ENCODE assay signal across 10 cellular contexts in genomic region chrX:10166731-10167149, GRCh38. TPM values are rescaled to one million over a fixed set of nuclear protein-coding genes. Genes with fewer than 3 reads are reported as not detected.
DNase-seq lines count a peak whose midpoint lies in the region; ATAC-seq and TF ChIP-seq lines count a peak whose summit lies in the region.
"Had no signal": no experiment of that assay in that cellular context is flagged by ENCODE, and none has a peak within 500 bp of the region (broad histone marks: within the 10 kb centered on the region; RNA-seq: fewer than 3 reads in every experiment).

No MANE protein-coding gene starts in this region.

- H3K4me1 Mint-ChIP-seq in progenitor cell of endocrine pancreas (ENCODE audit: low read depth), result peaks cover 3% of the 10 kb centered on the region
- H3K4me1 Mint-ChIP-seq: naive thymus-derived CD4-positive, alpha-beta T cell had no signal

- 0 out of 22 replicates have a peak, but pooled peaks cover 0 to 3% (median 0%) of the 10 kb centered on the region in 11 experiments for H3K9me3 ChIP-seq in BLaER1 treated with 17β-estradiol and CSF1 and Interleukin-3, amounts not matched to agents 10 nM and 100 nM (replicated peaks in 1 of 11)
- H3K9me3 ChIP-seq in lower lobe of right lung, result no peaks in the 10 kb centered on the region

- H3K27ac Mint-ChIP-seq in progenitor cell of endocrine pancreas, result no peak overlapping the region
- H3K27ac Mint-ChIP-seq: naive thymus-derived CD4-positive, alpha-beta T cell had no signal

- no peaks in the 10 kb centered on the region for H3K27me3 Mint-ChIP-seq in progenitor cell of endocrine pancreas

- peak overlapping the region; percentile 43 to 74 (median 68); a peak in 20 of 22 replicates for H3K27ac ChIP-seq in BLaER1 treated with 17β-estradiol and CSF1 and Interleukin-3, amounts not matched to agents 10 nM and 100 nM
- no peak overlapping the region for H3K27ac ChIP-seq in lower lobe of right lung

- no peak overlapping the region for H3K4me3 Mint-ChIP-seq in progenitor cell of endocrine pancreas (ENCODE audit: low read depth)

- peaks cover 3% of the 10 kb centered on the region for H3K36me3 Mint-ChIP-seq in progenitor cell of endocrine pancreas (ENCODE audit: insufficient read depth)
- H3K36me3 Mint-ChIP-seq: naive thymus-derived CD4-positive, alpha-beta T cell had no signal

- peaks cover 5 to 48% (median 28%) of the 10 kb centered on the region in 11 experiments; a peak in 21 of 22 replicates for H3K27me3 ChIP-seq in BLaER1 treated with 17β-estradiol and CSF1 and Interleukin-3, amounts not matched to agents 10 nM and 100 nM
- H3K27me3 ChIP-seq in lower lobe of right lung (ENCODE audit: low read depth), result no peaks in the 10 kb centered on the region

- ATAC-seq in lower lobe of right lung, result peak; percentile 57 to 84
- ATAC-seq in HG03135 (IDR thresholded peaks at IDR 0.05; ENCODE audit: unreplicated experiment), result no peak
- ATAC-seq in HG02571 (IDR thresholded peaks at IDR 0.05; ENCODE audit: unreplicated experiment), result no peak
- ATAC-seq: naive thymus-derived CD4-positive, alpha-beta T cell had no signal

- H3K4me3 ChIP-seq in BLaER1 treated with 17β-estradiol and CSF1 and Interleukin-3, amounts not matched to agents 10 nM and 100 nM, result peak overlapping the region in 2 of 10 experiments; percentile 3 to 39; a peak in 1 of 20 replicates
- no peak overlapping the region for H3K4me3 ChIP-seq in lower lobe of right lung

- no peak for DNase-seq in HEK293T (ENCODE audit: extremely low spot score)
- peak; percentile 53 for DNase-seq in UCSD-AML1 (lab: John Stamatoyannopoulos, UW; ENCODE audit: unreplicated experiment)
- DNase-seq in lower lobe of right lung, result peak; percentile 66
- no peak for DNase-seq in progenitor cell of endocrine pancreas (ENCODE audit: low spot score, unreplicated experiment)
- DNase-seq in kidney glomerular epithelial cell (lab: John Stamatoyannopoulos, UW), result no peak
- DNase-seq: NCI-H510A had no signal

- peaks cover 40 to 62% (median 44%) of the 10 kb centered on the region in 10 experiments for H3K4me1 ChIP-seq in BLaER1 treated with 17β-estradiol and CSF1 and Interleukin-3, amounts not matched to agents 10 nM and 100 nM
- H3K4me1 ChIP-seq in lower lobe of right lung, result no peaks in the 10 kb centered on the region

- no peaks in the 10 kb centered on the region for H3K36me3 ChIP-seq in BLaER1 treated with 17β-estradiol and CSF1 and Interleukin-3, amounts not matched to agents 10 nM and 100 nM
- H3K36me3 ChIP-seq in lower lobe of right lung, result no peaks in the 10 kb centered on the region

- POLR2A ChIA-PET in HEK293T (lab: Yijun Ruan, JAX), result no interaction called here

- H3K9me3 Mint-ChIP-seq in progenitor cell of endocrine pancreas (ENCODE audit: low read depth), result peaks cover 20% of the 10 kb centered on the region

- peak overlapping the region in 8 of 11 experiments; percentile 11 to 58 (median 30); a peak in 7 of 22 replicates for H3K9ac ChIP-seq in BLaER1 treated with 17β-estradiol and CSF1 and Interleukin-3, amounts not matched to agents 10 nM and 100 nM

- CTCF ChIA-PET in HEK293T (lab: Yijun Ruan, JAX), result interaction anchor here (1.4 kb wide), 1 partner anchor 23 kb away, joined by 4 read pairs; no protein-coding TSS in a partner anchor

- TF ChIP-seq CTCF in lower lobe of right lung (IDR thresholded peaks at IDR 0.05) (no peak), progenitor cell of endocrine pancreas (IDR thresholded peaks at IDR 0.05; ENCODE audit: unreplicated experiment) (no peak)

- H4K20me1 ChIP-seq in BLaER1 treated with 17β-estradiol and CSF1 and Interleukin-3, amounts not matched to agents 10 nM and 100 nM, result peaks cover 0 to 14% (median 0%) of the 10 kb centered on the region in 11 experiments; a peak in 4 of 22 replicates

- intact Hi-C loops in lower lobe of right lung (cut with DNase I), result no loop called here

- peak overlapping the region; percentile 70 to 91 (median 77) for H3K4me2 ChIP-seq in BLaER1 treated with 17β-estradiol and CSF1 and Interleukin-3, amounts not matched to agents 10 nM and 100 nM

TF ChIP-seq in HEK293T, 16 proteins besides CTCF, POLR2A, EP300 and RAD21:
- TF ChIP-seq FOXM1 (IDR thresholded peaks at IDR 0.05; ENCODE audit: borderline replicate concordance) (no peak), L3MBTL2 (conservative IDR thresholded peaks at IDR 0.05) (0 out of 2 replicates have a peak, but pooled peaks have one; percentile 19)

RNA-seq across cellular contexts. Expression of gene CLCN4, which starts 10.0 kb away (rescaled TPM):
- total RNA-seq in lower lobe of right lung (13.8 TPM), progenitor cell of endocrine pancreas (14.1 and 15.2 TPM in 2 replicates)

Comparison
In these comparisons a context has a peak if more than half of its experiments do, and no peak if none do; other contexts are left out.
1. DNase-seq: peak in UCSD-AML1 (single experiment) and lower lobe of right lung (single experiment); none in HEK293T (single experiment), progenitor cell of endocrine pancreas (single experiment) and kidney glomerular epithelial cell (single experiment).
2. ATAC-seq: peak in lower lobe of right lung (2 of 2); none in HG03135 (single experiment) and HG02571 (single experiment).